In the genomic region with DNA sequence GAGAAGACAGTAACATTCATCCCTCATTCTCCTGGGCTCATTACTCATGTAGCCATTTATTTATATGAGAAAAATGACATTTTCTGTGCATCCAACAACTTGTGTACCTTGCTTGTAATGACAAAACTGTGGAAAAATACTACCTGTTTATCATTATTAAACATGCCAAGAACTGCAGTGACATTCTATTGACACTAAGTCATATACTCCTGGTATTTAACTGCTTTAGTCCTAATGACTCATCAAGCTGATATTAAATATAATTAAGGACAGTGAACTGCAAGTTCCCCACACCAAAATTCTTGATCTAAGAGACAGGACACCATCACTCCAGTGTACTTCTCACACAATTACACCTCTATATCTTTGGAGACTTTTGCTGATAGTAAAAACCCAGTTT, we compare ENCODE assay signal across 26 cellular contexts.
DNase-seq lines count a peak whose midpoint lies in the region; ATAC-seq, FAIRE-seq and TF ChIP-seq lines count a peak whose summit lies in the region.
"Had no signal": no experiment of that assay in that cellular context is flagged by ENCODE, and none has a peak within 500 bp of the region (broad histone marks: within the 10 kb centered on the region; RNA-seq: fewer than 3 reads in every experiment).

No MANE protein-coding gene starts in this region.

- FAIRE-seq in H54 (lab: Jason Lieb, UNC): peak; percentile 87
- no peak for FAIRE-seq in astrocyte (lab: Jason Lieb, UNC)
- FAIRE-seq: A549, D721Med, GM12878, GM19239, H1 had no signal

- no peaks in the 10 kb centered on the region for H4K20me1 ChIP-seq in astrocyte (ENCODE audit: insufficient read depth, low read length)
- H4K20me1 ChIP-seq: BLaER1 treated with 17β-estradiol and CSF1 and Interleukin-3, amounts not matched to agents 10 nM and 100 nM had no signal

- H3K27me3 ChIP-seq in astrocyte (ENCODE audit: insufficient read depth, low read length): no peaks in the 10 kb centered on the region
- H3K27me3 ChIP-seq in foreskin keratinocyte: no peaks in the 10 kb centered on the region
- H3K27me3 ChIP-seq: BE2C; BLaER1 treated with 17β-estradiol and CSF1 and Interleukin-3, amounts not matched to agents 10 nM and 100 nM had no signal

- H3K9me3 ChIP-seq in astrocyte (ENCODE audit: insufficient read depth, low read depth, low read length): no peaks in the 10 kb centered on the region
- H3K9me3 ChIP-seq: A549, BE2C had no signal

- H3K4me2 ChIP-seq in astrocyte (ENCODE audit: low read length): no peak overlapping the region
- H3K4me2 ChIP-seq: A549; BLaER1 treated with 17β-estradiol and CSF1 and Interleukin-3, amounts not matched to agents 10 nM and 100 nM had no signal

- no peaks in the 10 kb centered on the region for H3K36me3 Mint-ChIP-seq in astrocyte (ENCODE audit: low read depth, unreplicated experiment)
- H3K36me3 Mint-ChIP-seq: CD14-positive monocyte; CD8-positive, alpha-beta memory T cell had no signal

- H3K4me3 Mint-ChIP-seq in astrocyte (ENCODE audit: unreplicated experiment): no peak overlapping the region
- H3K4me3 Mint-ChIP-seq: CD14-positive monocyte; CD4-positive, alpha-beta T cell; CD8-positive, alpha-beta memory T cell; H9 had no signal

- H3K27ac ChIP-seq in astrocyte (ENCODE audit: low read depth, low read length): no peak overlapping the region
- no peak overlapping the region for H3K27ac ChIP-seq in foreskin keratinocyte
- H3K27ac ChIP-seq: A549; BLaER1 treated with 17β-estradiol and CSF1 and Interleukin-3, amounts not matched to agents 10 nM and 100 nM; GM23248 had no signal

- DNase-seq in EH (ENCODE audit: low read depth): peak; percentile 15
- DNase-seq in H54 (ENCODE audit: insufficient read length, low spot score): no peak
- DNase-seq in astrocyte (ENCODE audit: low read depth): no peak
- DNase-seq in foreskin keratinocyte: peak; percentile 25 to 47
- DNase-seq in DMS 273 (lab: John Stamatoyannopoulos, UW; ENCODE audit: unreplicated experiment): no peak
- DNase-seq in globus pallidus (ENCODE audit: low spot score): no peak
- DNase-seq: 8988T; ACHN; AML-193; BE2C; CD4-positive, alpha-beta T cell; CD8-positive, alpha-beta memory T cell; DMS53; DMS79 treated with DMSO at 0.1 percent for 48 hours; GDM1; GM23248; H9 had no signal

- TF ChIP-seq CTCF in astrocyte (IDR thresholded peaks at IDR 0.05; ENCODE audit: insufficient read depth, low read depth, low read length) (no peak), foreskin keratinocyte (conservative IDR thresholded peaks at IDR 0.05) (no peak)

- H3K4me1 Mint-ChIP-seq in astrocyte (ENCODE audit: low read depth, unreplicated experiment): peaks cover 2% of the 10 kb centered on the region
- H3K4me1 Mint-ChIP-seq: CD14-positive monocyte; CD8-positive, alpha-beta memory T cell; H9 had no signal

- H3K79me2 ChIP-seq in astrocyte (ENCODE audit: insufficient read depth, low read length): no peaks in the 10 kb centered on the region

- H2AFZ ChIP-seq in astrocyte (ENCODE audit: low read depth, low read length): no peak overlapping the region
- H2AFZ ChIP-seq: GM23248 had no signal

- no peak overlapping the region for H3K9ac ChIP-seq in astrocyte (ENCODE audit: low read length)
- H3K9ac ChIP-seq: BLaER1 treated with 17β-estradiol and CSF1 and Interleukin-3, amounts not matched to agents 10 nM and 100 nM; GM23248 had no signal

- peaks cover 3% of the 10 kb centered on the region for H3K9me3 Mint-ChIP-seq in astrocyte (ENCODE audit: unreplicated experiment)

- H3K4me3 ChIP-seq in astrocyte (ENCODE audit: insufficient read depth, low read depth, low read length): no peak overlapping the region
- H3K4me3 ChIP-seq: A549; BLaER1 treated with 17β-estradiol and CSF1 and Interleukin-3, amounts not matched to agents 10 nM and 100 nM; GM12878; GM23248 had no signal

- H3K27me3 Mint-ChIP-seq in astrocyte (ENCODE audit: low read depth, unreplicated experiment): no peaks in the 10 kb centered on the region
- H3K27me3 Mint-ChIP-seq: CD4-positive, alpha-beta T cell; CD8-positive, alpha-beta memory T cell had no signal

- H3K4me1 ChIP-seq in astrocyte (ENCODE audit: insufficient read depth, low read length) (no peaks in the 10 kb centered on the region), foreskin keratinocyte (peaks cover 18% of the 10 kb centered on the region)
- H3K4me1 ChIP-seq: A549; BE2C; BLaER1 treated with 17β-estradiol and CSF1 and Interleukin-3, amounts not matched to agents 10 nM and 100 nM had no signal

- peak overlapping the region; percentile 87 for H3K27ac Mint-ChIP-seq in astrocyte (ENCODE audit: unreplicated experiment)
- H3K27ac Mint-ChIP-seq: CD14-positive monocyte; CD4-positive, alpha-beta T cell; CD8-positive, alpha-beta memory T cell; H9 had no signal

- H3K36me3 ChIP-seq in astrocyte (ENCODE audit: insufficient read depth, low read length): no peaks in the 10 kb centered on the region
- H3K36me3 ChIP-seq: BE2C; BLaER1 treated with 17β-estradiol and CSF1 and Interleukin-3, amounts not matched to agents 10 nM and 100 nM had no signal

- peak; percentile 68 for ATAC-seq in foreskin keratinocyte
- no peak for ATAC-seq in HG03565 (IDR thresholded peaks at IDR 0.05; ENCODE audit: unreplicated experiment)
- ATAC-seq: A549, GM12878, HCT116 had no signal

- TF ChIP-seq POLR2A in H54 (IDR thresholded peaks at IDR 0.05; ENCODE audit: low read depth, low read length): no peak

Comparison
In these comparisons a context has a peak if more than half of its experiments do, and no peak if none do; other contexts are left out.
1. DNase-seq: peak in EH (single experiment) and foreskin keratinocyte (2 of 2); none in H54 (single experiment), astrocyte (single experiment), DMS 273 (single experiment) and globus pallidus (single experiment).